ENCODE assay signal across 8 cellular contexts in genomic region chr11:121494355-121495099, GRCh38. TPM values are rescaled to one million over a fixed set of nuclear protein-coding genes. Genes with fewer than 3 reads are reported as not detected.
DNase-seq lines count a peak whose midpoint lies in the region; ATAC-seq and TF ChIP-seq lines count a peak whose summit lies in the region.

No MANE protein-coding gene starts in this region.

- peak overlapping the region; percentile 11 for H3K4me3 Mint-ChIP-seq in natural killer cell treated with Interleukin-12 subunit alpha and Interleukin-12 subunit beta and Interleukin-15 and Interleukin-18, amount 100 ng/mL, for 72 hours

- no peak overlapping the region for H3K27ac ChIP-seq in coronary artery

- H3K9me3 Mint-ChIP-seq in natural killer cell treated with Interleukin-12 subunit alpha and Interleukin-12 subunit beta and Interleukin-15 and Interleukin-18, amount 100 ng/mL, for 72 hours: no peaks in the 10 kb centered on the region

- TF ChIP-seq CTCF in coronary artery (IDR thresholded peaks at IDR 0.05): no peak

- ATAC-seq in GM19043 (IDR thresholded peaks at IDR 0.05; ENCODE audit: low read depth, unreplicated experiment): peak; percentile 73
- peak; percentile 89 for ATAC-seq in HG03103 (IDR thresholded peaks at IDR 0.05; ENCODE audit: low read depth, unreplicated experiment)
- peak in 1 of 2 donors; percentile 43 for ATAC-seq in natural killer cell treated with Interleukin-12 subunit alpha and Interleukin-12 subunit beta and Interleukin-15 and Interleukin-18, amount 100 ng/mL, for 72 hours
- no peak for ATAC-seq in HG02970 (IDR thresholded peaks at IDR 0.05; ENCODE audit: low FRiP score, unreplicated experiment)

- peaks cover 16% of the 10 kb centered on the region for H3K36me3 Mint-ChIP-seq in natural killer cell treated with Interleukin-12 subunit alpha and Interleukin-12 subunit beta and Interleukin-15 and Interleukin-18, amount 100 ng/mL, for 72 hours

- H3K27me3 Mint-ChIP-seq in natural killer cell treated with Interleukin-12 subunit alpha and Interleukin-12 subunit beta and Interleukin-15 and Interleukin-18, amount 100 ng/mL, for 72 hours: no peaks in the 10 kb centered on the region

- peak; percentile 70 to 71 for DNase-seq in activated CD4-positive, alpha-beta T cell treated with anti-CD3 and anti-CD28 coated beads for 4 hours
- no peak for DNase-seq in natural killer cell treated with Interleukin-12 subunit alpha and Interleukin-12 subunit beta and Interleukin-15 and Interleukin-18, amount 100 ng/mL, for 72 hours (ENCODE audit: low spot score)
- DNase-seq in coronary artery (ENCODE audit: low spot score): no peak
- no peak for DNase-seq in pons (ENCODE audit: low spot score)
- DNase-seq in COR-L47 (lab: John Stamatoyannopoulos, UW): no peak

- H3K27ac Mint-ChIP-seq in natural killer cell treated with Interleukin-12 subunit alpha and Interleukin-12 subunit beta and Interleukin-15 and Interleukin-18, amount 100 ng/mL, for 72 hours: peak overlapping the region; percentile 13 to 72

- H3K4me1 Mint-ChIP-seq in natural killer cell treated with Interleukin-12 subunit alpha and Interleukin-12 subunit beta and Interleukin-15 and Interleukin-18, amount 100 ng/mL, for 72 hours (ENCODE audit: low read depth in 2 of 2): peaks cover 42 to 44% of the 10 kb centered on the region in 2 donors

- no peak overlapping the region for H3K4me3 ChIP-seq in coronary artery

RNA-seq across cellular contexts. Expression of gene SORL1, which starts 42.4 kb away (rescaled TPM):
- total RNA-seq in natural killer cell treated with Interleukin-12 subunit alpha and Interleukin-12 subunit beta and Interleukin-15 and Interleukin-18, amount 100 ng/mL, for 72 hours: 10 to 100 TPM; 26.8 to 45.5 TPM

Comparison
In these comparisons a context has a peak if more than half of its experiments do, and no peak if none do; other contexts are left out.
1. DNase-seq: peak in activated CD4-positive, alpha-beta T cell treated with anti-CD3 and anti-CD28 coated beads for 4 hours (2 of 2); none in natural killer cell treated with Interleukin-12 subunit alpha and Interleukin-12 subunit beta and Interleukin-15 and Interleukin-18, amount 100 ng/mL, for 72 hours (single experiment), coronary artery (single experiment), pons (single experiment) and COR-L47 (single experiment).